ENCODE assay signal across 15 cellular contexts in genomic region chr17:45022655-45023339, GRCh38. TPM values are rescaled to one million over a fixed set of nuclear protein-coding genes. Genes with fewer than 3 reads are reported as not detected.
DNase-seq lines count a peak whose midpoint lies in the region; ATAC-seq and TF ChIP-seq lines count a peak whose summit lies in the region.
"Had no signal": no experiment of that assay in that cellular context is flagged by ENCODE, and none has a peak within 500 bp of the region (broad histone marks: within the 10 kb centered on the region; RNA-seq: fewer than 3 reads in every experiment).

No MANE protein-coding gene starts in this region.

- peaks cover 14% of the 10 kb centered on the region for H3K36me3 Mint-ChIP-seq in stimulated activated memory B cell treated with anti-CD40 and anti-IgM and Interleukin-4, amounts not matched to agents 10 μg/mL and 1 μg/mL and 100 μg/mL, for 72 hours

- no peak overlapping the region for H3K27ac Mint-ChIP-seq in stimulated activated memory B cell treated with anti-CD40 and anti-IgM and Interleukin-4, amounts not matched to agents 10 μg/mL and 1 μg/mL and 100 μg/mL, for 72 hours
- H3K27ac Mint-ChIP-seq: activated CD8-positive, alpha-beta memory T cell treated with anti-CD3 and anti-CD28 coated beads, Interleukin-2, amount 10 ng/mL, durations not matched to agents 7 days and 5 days; activated naive CD4-positive, alpha-beta T cell treated with anti-CD3 and anti-CD28 coated beads for 36 hours had no signal

- dilution Hi-C loops in mammary epithelial cell (cut with HindIII; ENCODE audit: low sequenced_read_pairs) = loop anchor here (5.0 to 10.0 kb wide), 3 partner anchors 65 to 248 kb away; no protein-coding TSS in a partner anchor

- no peaks in the 10 kb centered on the region for H4K20me1 ChIP-seq in mammary epithelial cell (ENCODE audit: insufficient read depth, low read length)

- no peak overlapping the region for H2AFZ ChIP-seq in mammary epithelial cell (ENCODE audit: low read depth, low read length)

- TF ChIP-seq EP300 in esophagus muscularis mucosa (IDR thresholded peaks at IDR 0.05) (no peak), tibial nerve (IDR thresholded peaks at IDR 0.05) (no peak)

- no peak overlapping the region for H3K4me3 Mint-ChIP-seq in stimulated activated memory B cell treated with anti-CD40 and anti-IgM and Interleukin-4, amounts not matched to agents 10 μg/mL and 1 μg/mL and 100 μg/mL, for 72 hours
- H3K4me3 Mint-ChIP-seq: activated CD8-positive, alpha-beta memory T cell treated with anti-CD3 and anti-CD28 coated beads, Interleukin-2, amount 10 ng/mL, durations not matched to agents 7 days and 5 days; activated naive CD4-positive, alpha-beta T cell treated with anti-CD3 and anti-CD28 coated beads for 36 hours had no signal

- in situ Hi-C loops in mammary epithelial cell (cut with MboI; ENCODE audit: low sequenced_read_pairs in 2 of 2) = no loop called here

- H3K4me3 ChIP-seq in breast epithelium (no peak overlapping the region), mammary epithelial cell (replicated peaks in 1 of 3; ENCODE audit: insufficient read depth in 1 of 3, low read depth in 2 of 3, low read length in 3 of 3) (no peak overlapping the region), esophagus muscularis mucosa (no peak overlapping the region), tibial nerve (no peak overlapping the region)
- H3K4me3 ChIP-seq: cardiac muscle cell, SK-N-MC had no signal

- no peak overlapping the region for H3K9ac ChIP-seq in mammary epithelial cell (ENCODE audit: insufficient read depth, low read length)

- TF ChIP-seq CTCF in breast epithelium (IDR thresholded peaks at IDR 0.05) = no peak
- TF ChIP-seq CTCF in mammary epithelial cell (conservative IDR thresholded peaks at IDR 0.05 in 1 of 2, IDR thresholded peaks at IDR 0.05 in 1 of 2; ENCODE audit: extremely low read depth in 1 of 2, insufficient read depth in 1 of 2, low read depth in 1 of 2, low read length in 2 of 2) = no peak
- no peak for TF ChIP-seq CTCF in esophagus muscularis mucosa (IDR thresholded peaks at IDR 0.05)
- TF ChIP-seq CTCF in tibial nerve (IDR thresholded peaks at IDR 0.05) = no peak

- DNase-seq in breast epithelium (ENCODE audit: low spot score in 2 of 2) (no peak), mammary epithelial cell (no peak), NCI-H69 (lab: John Stamatoyannopoulos, UW) (peak; percentile 93), esophagus muscularis mucosa (ENCODE audit: extremely low spot score) (no peak), tibial nerve (ENCODE audit: low spot score in 2 of 2) (no peak), NOMO-1 treated with DMSO at 0.1 percent for 48 hours (lab: John Stamatoyannopoulos, UW; ENCODE audit: unreplicated experiment) (no peak), HT-29 (ENCODE audit: low spot score) (no peak)
- DNase-seq: NCI-H1417 treated with DMSO at 0.1 percent for 48 hours; NK-92 treated with Interleukin-12 subunit alpha and Interleukin-12 subunit beta, amount 100 ng/mL, for 24 hours had no signal

- H3K27ac ChIP-seq in breast epithelium (peak overlapping the region; percentile 78 to 87), mammary epithelial cell (ENCODE audit: insufficient read depth, low read depth, low read length) (no peak overlapping the region), esophagus muscularis mucosa (replicated peaks in 1 of 4) (peak overlapping the region; percentile 82 to 89 (median 87)), tibial nerve (peak overlapping the region in 3 of 4 donors; percentile 75 to 90 (median 90))
- H3K27ac ChIP-seq: cardiac muscle cell, SK-N-MC had no signal

- ATAC-seq in stimulated activated memory B cell treated with anti-CD40 and anti-IgM and Interleukin-4, amounts not matched to agents 10 μg/mL and 1 μg/mL and 100 μg/mL, for 72 hours = no peak

- CTCF ChIA-PET in mammary epithelial cell (lab: Charles Lee; ENCODE audit: low non-redundant PET) = no interaction called here

- intact Hi-C loops in breast epithelium (cut with DNase I; ENCODE audit: low total_unique reads) (loop anchor here (5.0 to 10.0 kb wide), 2 partner anchors 82 to 105 kb away; partner anchors contain the start of gene GFAP), mammary epithelial cell (cut with micrococcal nuclease) (loop anchor here (1.0 kb wide), 1 partner anchor 102 kb away; no protein-coding TSS in a partner anchor), esophagus muscularis mucosa (cut with DNase I) (loop anchor here (5.0 kb wide), 1 partner anchor 75 kb away; no protein-coding TSS in a partner anchor)

- WGBS in mammary epithelial cell (ENCODE audit: low coverage, missing lambda C conversion rate) = 83% methylated on average over 10 of the region's 13 CpGs
- 86% methylated on average over 8 of the region's 13 CpGs for WGBS in esophagus muscularis mucosa
- WGBS in tibial nerve, 2 donors = 73 to 79% methylated on average over 12 to 13 of the region's 13 CpGs

- no TSS peak for BruUV-seq in mammary epithelial cell (replicated peaks; lab: Mats Ljungman, UMichigan)

- peaks cover 41% of the 10 kb centered on the region for H3K4me1 Mint-ChIP-seq in stimulated activated memory B cell treated with anti-CD40 and anti-IgM and Interleukin-4, amounts not matched to agents 10 μg/mL and 1 μg/mL and 100 μg/mL, for 72 hours

- H3K9me3 Mint-ChIP-seq in stimulated activated memory B cell treated with anti-CD40 and anti-IgM and Interleukin-4, amounts not matched to agents 10 μg/mL and 1 μg/mL and 100 μg/mL, for 72 hours = no peaks in the 10 kb centered on the region
- H3K9me3 Mint-ChIP-seq: activated naive CD4-positive, alpha-beta T cell treated with anti-CD3 and anti-CD28 coated beads for 36 hours had no signal

- H3K27me3 Mint-ChIP-seq in stimulated activated memory B cell treated with anti-CD40 and anti-IgM and Interleukin-4, amounts not matched to agents 10 μg/mL and 1 μg/mL and 100 μg/mL, for 72 hours = peaks cover 38% of the 10 kb centered on the region

- no peak for TF ChIP-seq POLR2A in breast epithelium (IDR thresholded peaks at IDR 0.05)
- TF ChIP-seq POLR2A in esophagus muscularis mucosa (IDR thresholded peaks at IDR 0.05; ENCODE audit: low read depth) = no peak
- TF ChIP-seq POLR2A in tibial nerve (IDR thresholded peaks at IDR 0.05) = no peak

- H3K36me3 ChIP-seq in breast epithelium (no peaks in the 10 kb centered on the region), mammary epithelial cell (ENCODE audit: insufficient read depth, low read length) (no peaks in the 10 kb centered on the region), esophagus muscularis mucosa (peaks cover 4 to 33% (median 13%) of the 10 kb centered on the region in 4 donors), tibial nerve (peaks cover 0 to 35% (median 0%) of the 10 kb centered on the region in 3 donors)
- H3K36me3 ChIP-seq: cardiac muscle cell had no signal

- H3K4me2 ChIP-seq in mammary epithelial cell (ENCODE audit: insufficient read depth, low read depth, low read length) = no peak overlapping the region

- no peaks in the 10 kb centered on the region for H3K27me3 ChIP-seq in breast epithelium
- no peaks in the 10 kb centered on the region for H3K27me3 ChIP-seq in mammary epithelial cell (ENCODE audit: insufficient read depth, low read length)
- no peaks in the 10 kb centered on the region for H3K27me3 ChIP-seq in esophagus muscularis mucosa
- H3K27me3 ChIP-seq in tibial nerve = no peaks in the 10 kb centered on the region

- no peaks in the 10 kb centered on the region for H3K79me2 ChIP-seq in mammary epithelial cell (ENCODE audit: insufficient read depth, low read length)

- H3K9me3 ChIP-seq in breast epithelium = no peaks in the 10 kb centered on the region
- H3K9me3 ChIP-seq in mammary epithelial cell (replicated peaks; ENCODE audit: insufficient read depth, low read length) = no peaks in the 10 kb centered on the region
- no peaks in the 10 kb centered on the region for H3K9me3 ChIP-seq in esophagus muscularis mucosa
- no peaks in the 10 kb centered on the region for H3K9me3 ChIP-seq in tibial nerve
- H3K9me3 ChIP-seq: Caco-2 had no signal

- H3K4me1 ChIP-seq in breast epithelium (peaks cover 7 to 13% of the 10 kb centered on the region in 2 donors), mammary epithelial cell (ENCODE audit: insufficient read depth, low read length) (peaks cover 14% of the 10 kb centered on the region), esophagus muscularis mucosa (peaks cover 35 to 52% (median 49%) of the 10 kb centered on the region in 4 donors), tibial nerve (peaks cover 0 to 48% (median 33%) of the 10 kb centered on the region in 4 donors)

RNA-seq across cellular contexts. Expression of gene DCAKD, which starts 28.6 kb away (rescaled TPM):
- total RNA-seq in breast epithelium (10 to 100 TPM; 44.0 to 76.8 (median 48.2) TPM), mammary epithelial cell (10 to 100 TPM; 35.4 to 68.0 TPM), esophagus muscularis mucosa (10 to 100 TPM; 50.3 to 68.8 (median 57.9) TPM), tibial nerve (10 to 100 TPM; 47.7 to 53.2 (median 49.5) TPM)
- 27.7 TPM for polyA plus RNA-seq in mammary epithelial cell
- 40.8 TPM for polyA minus RNA-seq in mammary epithelial cell
- 44.9 and 49.8 TPM in 2 replicates for total RNA-seq in HT-29 (2014; rRNA removed; shearing (Covaris generic))

RNA-seq across cellular contexts. Expression of gene NMT1, which starts 38.3 kb away (rescaled TPM):
- total RNA-seq in breast epithelium (100 to 1,000 TPM in 1 of 3 donors, 10 to 100 TPM in 2; 81.9 to 130 (median 84.0) TPM), mammary epithelial cell (100 to 1,000 TPM in 1 of 2 donors, 10 to 100 TPM in 1; 80.0 to 143 TPM), esophagus muscularis mucosa (10 to 100 TPM; 58.5 to 79.3 (median 65.1) TPM), tibial nerve (10 to 100 TPM; 63.2 to 97.9 (median 80.1) TPM)
- polyA plus RNA-seq in mammary epithelial cell = 55.9 TPM
- 170 TPM for polyA minus RNA-seq in mammary epithelial cell
- 59.2 and 77.1 TPM in 2 replicates for total RNA-seq in HT-29 (2014; rRNA removed; shearing (Covaris generic))

RNA-seq across cellular contexts. Expression of gene C1QL1, which starts 54.7 kb away (rescaled TPM):
- 1 to 10 TPM in 1 of 3 donors, under 1 TPM in 1, not detected in 1; 0.98 to 7.2 TPM for total RNA-seq in breast epithelium
- total RNA-seq in mammary epithelial cell = under 1 TPM in 1 of 2 donors, not detected in 1; 0.54 TPM
- 1.9 TPM for polyA plus RNA-seq in mammary epithelial cell
- polyA minus RNA-seq in mammary epithelial cell = not detected
- total RNA-seq in esophagus muscularis mucosa = 10 to 100 TPM in 1 of 4 donors, 1 to 10 TPM in 3; 3.7 to 10.1 (median 6.3) TPM
- 10 to 100 TPM in 3 of 4 donors, 1 to 10 TPM in 1; 9.8 to 25.5 (median 21.2) TPM for total RNA-seq in tibial nerve
- total RNA-seq in HT-29 (2014; rRNA removed; shearing (Covaris generic)) = 0.05 TPM in 1 of 2 replicates, not detected in the other
